Comparison of ENCODE assay signal across 28 cellular contexts in the genomic region with DNA sequence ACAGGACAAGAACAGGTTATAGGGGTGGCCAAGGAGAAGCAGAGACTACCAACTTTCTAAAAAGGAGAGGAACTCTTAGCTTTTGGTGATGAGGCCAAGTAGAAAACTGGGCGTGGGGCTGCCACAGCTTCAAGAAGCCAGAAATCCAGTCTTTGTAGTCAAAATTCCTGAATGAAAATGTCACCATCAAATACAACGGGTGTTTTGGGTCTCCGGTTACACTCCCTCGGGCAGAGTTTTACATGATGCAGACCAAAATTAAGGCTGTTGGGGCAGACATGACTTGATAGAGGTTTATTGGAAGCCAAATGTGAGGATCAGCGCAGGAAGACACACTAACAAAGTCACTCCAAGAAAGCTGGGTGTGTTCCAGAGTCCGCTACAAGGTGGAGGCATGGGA.
"Had no signal": no experiment of that assay in that cellular context is flagged by ENCODE, and none has a peak within 500 bp of the region (broad histone marks: within the 10 kb centered on the region; RNA-seq: fewer than 3 reads in every experiment).

No MANE protein-coding gene starts in this region.

- H3K4me1 ChIP-seq: body of pancreas, left ventricle myocardium inferior, psoas muscle, right atrium auricular region, thyroid gland had no signal

- H3K4me3 ChIP-seq: body of pancreas, cardiac muscle cell, hepatocyte, left ventricle myocardium inferior, ovary, psoas muscle, right atrium auricular region, thyroid gland had no signal

- H3K36me3 ChIP-seq: cardiac muscle cell, left ventricle myocardium inferior, ovary, right atrium auricular region, thyroid gland, WERI-Rb-1 had no signal

- H3K27me3 ChIP-seq: body of pancreas, cardiac muscle cell, hepatocyte, ovary, right atrium auricular region, thyroid gland had no signal

- ATAC-seq: activated CD8-positive, alpha-beta memory T cell treated with anti-CD3 and anti-CD28 coated beads, Interleukin-2, amount 10 ng/mL, durations not matched to agents 7 days and 5 days; activated CD8-positive, alpha-beta T cell treated with anti-CD3 and anti-CD28 coated beads for 36 hours; activated naive CD8-positive, alpha-beta T cell treated with anti-CD3 and anti-CD28 coated beads, Interleukin-2, amount 50 U/mL, for 24 hours; body of pancreas; natural killer cell; psoas muscle; stimulated activated naive CD8-positive, alpha-beta T cell treated with anti-CD3 and anti-CD28 coated beads, Interleukin-15, Interleukin-2, amounts not matched to agents 100 U/mL and 50 U/mL, for 24 hours had no signal

- H3K27ac ChIP-seq: body of pancreas, cardiac muscle cell, hepatocyte, left ventricle myocardium inferior, ovary, psoas muscle, right atrium auricular region, thyroid gland, WERI-Rb-1 had no signal

- DNase-seq: activated CD4-positive, alpha-beta T cell treated with anti-CD3 and anti-CD28 coated beads, Interleukin-2, amount 10 ng/mL, durations not matched to agents 7 days and 5 days; activated CD4-positive, CD25-positive, alpha-beta regulatory T cell treated with anti-CD3 and anti-CD28 coated beads, Interleukin-2, amount 50 U/mL, for 72 hours; activated CD8-positive, alpha-beta memory T cell treated with anti-CD3 and anti-CD28 coated beads, Interleukin-2, amount 10 ng/mL, durations not matched to agents 7 days and 5 days; activated CD8-positive, alpha-beta T cell treated with anti-CD3 and anti-CD28 coated beads for 36 hours; activated gamma-delta T cell; activated naive CD4-positive, alpha-beta T cell treated with anti-CD3 and anti-CD28 coated beads, Interleukin-2, amount 50 U/mL, for 16 hours; activated naive CD8-positive, alpha-beta T cell treated with anti-CD3 and anti-CD28 coated beads, Interleukin-2, amount 50 U/mL, for 24 hours; activated T-cell treated with anti-CD3 and anti-CD28 coated beads for 4 hours; anterior cingulate cortex; body of pancreas; effector CD4-positive, alpha-beta T cell; foreskin melanocyte; immature natural killer cell; kidney glomerular epithelial cell; left ventricle myocardium inferior; midbrain; natural killer cell; ovary; psoas muscle; stimulated activated CD4-positive, alpha-beta T cell treated with anti-CD3 and anti-CD28 coated beads, Interleukin-4, amount 100 ng/mL, for 24 hours; stimulated activated naive CD8-positive, alpha-beta T cell treated with anti-CD3 and anti-CD28 coated beads, Interleukin-15, Interleukin-2, amounts not matched to agents 100 U/mL and 50 U/mL, for 24 hours; thyroid gland; WERI-Rb-1 had no signal

- H3K9me3 ChIP-seq: body of pancreas, left ventricle myocardium inferior, ovary, psoas muscle, right atrium auricular region, thyroid gland had no signal

- FAIRE-seq: endometrium, TTC549 had no signal
